In the genomic region with DNA sequence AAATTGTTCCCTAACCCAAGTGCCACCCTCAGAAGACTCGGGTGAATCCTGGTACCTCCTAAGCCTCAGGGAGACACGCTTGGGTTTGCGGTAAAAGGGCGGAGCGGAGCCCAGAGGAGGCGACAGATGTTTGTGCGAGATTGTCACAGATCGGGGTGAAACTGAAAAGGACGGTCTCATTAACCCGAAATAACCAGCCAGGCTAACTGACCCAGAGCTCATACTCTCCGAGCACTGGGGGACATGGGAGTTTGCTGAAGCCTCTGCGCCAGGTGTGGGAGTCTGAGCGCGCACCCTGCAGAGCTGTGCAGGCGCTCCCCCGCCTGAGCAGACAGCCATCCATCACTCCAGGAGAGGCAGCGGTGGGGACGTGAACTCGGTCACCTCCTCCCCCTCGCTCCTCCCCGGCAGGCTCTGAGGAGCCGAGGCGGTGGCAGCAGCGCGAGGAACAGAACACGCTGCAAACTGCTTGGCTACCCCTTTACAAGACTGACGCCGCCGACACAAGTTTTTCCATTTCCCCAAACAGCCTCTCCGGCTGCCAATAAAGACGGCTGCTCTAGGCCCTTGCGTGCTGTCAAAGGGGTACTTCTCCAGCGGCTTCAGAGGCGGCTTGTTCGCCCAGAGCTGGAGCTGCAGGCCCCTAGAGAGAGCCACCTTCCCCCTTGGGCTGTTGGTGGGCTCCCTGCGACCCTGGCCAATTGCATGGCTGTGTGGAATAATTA, we compare ENCODE assay signal across 10 cellular contexts. TPM values are rescaled to one million over a fixed set of nuclear protein-coding genes. Genes with fewer than 3 reads are reported as not detected.
A peak's percentile ranks its signal among the peaks of the same experiment; 100 is the strongest.
DNase-seq lines count a peak whose midpoint lies in the region; ATAC-seq, FAIRE-seq and TF ChIP-seq lines count a peak whose summit lies in the region.
"Had no signal": no experiment of that assay in that cellular context is flagged by ENCODE, and none has a peak within 500 bp of the region (broad histone marks: within the 10 kb centered on the region; RNA-seq: fewer than 3 reads in every experiment).

No MANE protein-coding gene starts in this region.

- no peaks in the 10 kb centered on the region for H3K36me3 Mint-ChIP-seq in activated T-cell treated with anti-CD3 and anti-CD28 coated beads, Interleukin-2, amount 50 U/mL, for 72 hours (ENCODE audit: insufficient read depth in 2 of 2)
- no peaks in the 10 kb centered on the region for H3K36me3 Mint-ChIP-seq in activated T-cell treated with anti-CD3 and anti-CD28 coated beads, Interleukin-2, amount 50 U/mL, for 24 hours (ENCODE audit: low read depth)

- peaks cover 79% of the 10 kb centered on the region for H3K27me3 Mint-ChIP-seq in activated T-cell treated with anti-CD3 and anti-CD28 coated beads, Interleukin-2, amount 50 U/mL, for 72 hours (ENCODE audit: low read depth)
- H3K27me3 Mint-ChIP-seq in activated T-cell treated with anti-CD3 and anti-CD28 coated beads, Interleukin-2, amount 50 U/mL, for 24 hours = peaks cover 78% of the 10 kb centered on the region

- ATAC-seq in activated T-cell treated with anti-CD3 and anti-CD28 coated beads, Interleukin-2, amount 50 U/mL, for 72 hours (replicated peaks in 1 of 2) = peak; percentile 53
- peak; percentile 71 for ATAC-seq in HG02870 (IDR thresholded peaks at IDR 0.05; ENCODE audit: unreplicated experiment)

- no peak overlapping the region for H3K27ac Mint-ChIP-seq in activated T-cell treated with anti-CD3 and anti-CD28 coated beads, Interleukin-2, amount 50 U/mL, for 72 hours
- H3K27ac Mint-ChIP-seq in activated T-cell treated with anti-CD3 and anti-CD28 coated beads, Interleukin-2, amount 50 U/mL, for 24 hours = no peak overlapping the region

- DNase-seq in activated T-cell treated with anti-CD3 and anti-CD28 coated beads, Interleukin-2, amount 50 U/mL, for 72 hours = peak in 1 of 2 donors; percentile 15
- DNase-seq in activated T-cell treated with anti-CD3 and anti-CD28 coated beads, Interleukin-2, amount 50 U/mL, for 24 hours = no peak
- DNase-seq in NCI-H69 (lab: John Stamatoyannopoulos, UW) (peak; percentile 70), myocyte (ENCODE audit: low read depth) (peak; percentile 21), germinal center (ENCODE audit: low spot score) (no peak), D721Med (ENCODE audit: insufficient read length, low spot score) (no peak)
- no peak for DNase-seq in central memory CD4-positive, alpha-beta T cell
- DNase-seq: DND-41 had no signal

- no peaks in the 10 kb centered on the region for H3K9me3 Mint-ChIP-seq in activated T-cell treated with anti-CD3 and anti-CD28 coated beads, Interleukin-2, amount 50 U/mL, for 72 hours
- H3K9me3 Mint-ChIP-seq in activated T-cell treated with anti-CD3 and anti-CD28 coated beads, Interleukin-2, amount 50 U/mL, for 24 hours = no peaks in the 10 kb centered on the region

- H3K4me3 Mint-ChIP-seq in activated T-cell treated with anti-CD3 and anti-CD28 coated beads, Interleukin-2, amount 50 U/mL, for 72 hours = peak overlapping the region; percentile 17 to 45
- no peak overlapping the region for H3K4me3 Mint-ChIP-seq in activated T-cell treated with anti-CD3 and anti-CD28 coated beads, Interleukin-2, amount 50 U/mL, for 24 hours

- H3K4me1 Mint-ChIP-seq in activated T-cell treated with anti-CD3 and anti-CD28 coated beads, Interleukin-2, amount 50 U/mL, for 72 hours (ENCODE audit: low read depth) = peaks cover 5% of the 10 kb centered on the region
- H3K4me1 Mint-ChIP-seq in activated T-cell treated with anti-CD3 and anti-CD28 coated beads, Interleukin-2, amount 50 U/mL, for 24 hours (ENCODE audit: low read depth) = peaks cover 12% of the 10 kb centered on the region

- FAIRE-seq in D721Med (lab: Jason Lieb, UNC) = no peak
- FAIRE-seq: TTC549 had no signal

- no peak for TF ChIP-seq CTCF in D721Med (IDR thresholded peaks at IDR 0.05; ENCODE audit: insufficient read depth, missing control alignments)

RNA-seq across cellular contexts. Expression of a gene that starts 43.5 kb away (rescaled TPM):
- total RNA-seq in activated T-cell treated with anti-CD3 and anti-CD28 coated beads, Interleukin-2, amount 50 U/mL, for 72 hours = 10 to 100 TPM; 22.1 to 27.4 TPM
- total RNA-seq in myocyte = 15.0 and 22.3 TPM in 2 replicates
- 38.9 TPM for polyA plus RNA-seq in myocyte (2012)

RNA-seq across cellular contexts. Expression of a gene that starts 57.1 kb away (rescaled TPM):
- 10 to 100 TPM; 22.0 to 29.8 TPM for total RNA-seq in activated T-cell treated with anti-CD3 and anti-CD28 coated beads, Interleukin-2, amount 50 U/mL, for 72 hours
- 23.8 and 32.9 TPM in 2 replicates for total RNA-seq in myocyte
- 12.1 TPM for polyA plus RNA-seq in myocyte (2012)

Comparison
In these comparisons a context has a peak if more than half of its experiments do, and no peak if none do; other contexts are left out.
1. DNase-seq: peak in NCI-H69 (single experiment) and myocyte (single experiment); none in activated T-cell treated with anti-CD3 and anti-CD28 coated beads, Interleukin-2, amount 50 U/mL, for 24 hours (single experiment), germinal center (single experiment), D721Med (single experiment) and central memory CD4-positive, alpha-beta T cell (single experiment).